35 cellular contexts compared by ENCODE assay signal in the genomic region with DNA sequence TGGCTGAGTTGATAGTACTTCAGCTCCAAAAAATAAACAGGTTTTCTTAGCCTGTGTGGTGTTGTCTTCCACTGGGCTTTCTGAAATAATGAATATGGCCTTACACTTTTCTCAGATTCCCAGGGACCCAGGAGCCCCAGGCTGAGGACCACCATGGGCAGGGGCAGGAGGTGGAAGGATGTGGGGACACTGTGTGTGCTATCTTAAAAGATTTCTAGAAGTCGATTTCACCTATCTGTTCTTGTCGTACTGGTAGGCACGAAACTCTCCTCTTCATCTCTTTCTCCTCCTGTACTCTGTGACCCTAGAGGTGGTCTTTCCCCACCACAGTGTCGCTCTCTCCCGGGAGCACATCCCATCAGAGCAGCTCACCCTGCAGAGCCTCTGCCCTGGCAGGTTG.
"Had no signal": no experiment of that assay in that cellular context is flagged by ENCODE, and none has a peak within 500 bp of the region (broad histone marks: within the 10 kb centered on the region; RNA-seq: fewer than 3 reads in every experiment).

No MANE protein-coding gene starts in this region.

- H3K4me1 ChIP-seq: breast epithelium, SJSA1 had no signal

- FAIRE-seq: astrocyte, TTC549 had no signal

- H3K9me3 Mint-ChIP-seq: activated T-cell treated with anti-CD3 and anti-CD28 coated beads, Interleukin-2, amount 50 U/mL, for 24 hours; activated T-helper 1 cell treated with anti-CD3 and anti-CD28 coated beads, Interleukin-12 subunit alpha, Interleukin-12 subunit beta, Interleukin-2, Interleukin-4 antibody, amounts not matched to agents 30 ng/mL and 10 ng/mL and 1 ng/mL, durations not matched to agents 14 hours and 24 hours and 36 hours had no signal

- H3K27ac ChIP-seq: adrenal gland, body of pancreas, breast epithelium, KMS-11, Peyer's patch, SJSA1 had no signal

- DNase-seq: activated CD4-positive, alpha-beta T cell treated with anti-CD3 and anti-CD28 coated beads for 36 hours; activated CD4-positive, alpha-beta T cell treated with anti-CD3 and anti-CD28 coated beads, Interleukin-2, amount 50 U/mL, for 1 hour; activated gamma-delta T cell treated with Interleukin-2 at 50 U/mL for 16 hours; activated naive CD4-positive, alpha-beta T cell treated with anti-CD3 and anti-CD28 coated beads for 36 hours; activated T-cell treated with anti-CD3 and anti-CD28 coated beads, Interleukin-2, amount 50 U/mL, for 24 hours; adrenal gland; body of pancreas; MM.1S; MV-4-11; NCI-H1092 treated with DMSO at 0.1 percent for 48 hours; NCI-H1417; NCI-H146; NCI-H187; NCI-H2029 treated with DMSO at 0.1 percent for 48 hours; NCI-H2107; NCI-H226; NCI-H446 treated with DMSO at 0.1 percent for 48 hours; NCI-H524; NCI-H69; NK-92 treated with Interleukin-12 subunit alpha and Interleukin-12 subunit beta, amount 100 ng/mL, for 24 hours; PC-3; Peyer's patch; RPMI8226; SHP77 treated with DMSO at 0.1 percent for 48 hours; SK-N-SH had no signal

- H3K4me3 Mint-ChIP-seq: activated CD4-positive, alpha-beta memory T cell treated with anti-CD3 and anti-CD28 coated beads, Interleukin-2, amount 10 ng/mL, durations not matched to agents 7 days and 5 days; activated CD4-positive, alpha-beta T cell treated with anti-CD3 and anti-CD28 coated beads for 36 hours; activated naive CD4-positive, alpha-beta T cell treated with anti-CD3 and anti-CD28 coated beads for 36 hours; activated T-cell treated with anti-CD3 and anti-CD28 coated beads, Interleukin-2, amount 50 U/mL, for 24 hours; activated T-helper 1 cell treated with anti-CD3 and anti-CD28 coated beads, Interleukin-12 subunit alpha, Interleukin-12 subunit beta, Interleukin-2, Interleukin-4 antibody, amounts not matched to agents 30 ng/mL and 10 ng/mL and 1 ng/mL, durations not matched to agents 14 hours and 24 hours and 36 hours; T-helper 1 cell treated with Interleukin-12 subunit alpha and Interleukin-12 subunit beta and Interleukin-4 antibody, amounts not matched to agents 30 μg/mL and 1 μg/mL, for 36 hours; T-helper 2 cell treated with Interferon-gamma antibody and Interleukin-4, amounts not matched to agents 5 μg/mL and 100 μg/mL, for 36 hours had no signal

- H3K4me3 ChIP-seq: adrenal gland, body of pancreas, breast epithelium, Peyer's patch, SJSA1 had no signal

- H3K27me3 ChIP-seq: body of pancreas, breast epithelium, Peyer's patch, SJSA1 had no signal

- H3K9me3 ChIP-seq: adrenal gland, body of pancreas, breast epithelium, Peyer's patch, SJSA1, SK-N-SH had no signal

- H3K9ac ChIP-seq: KMS-11, SK-N-SH had no signal

- H3K27ac Mint-ChIP-seq: activated CD4-positive, alpha-beta memory T cell treated with anti-CD3 and anti-CD28 coated beads, Interleukin-2, amount 10 ng/mL, durations not matched to agents 7 days and 5 days; activated CD4-positive, alpha-beta T cell treated with anti-CD3 and anti-CD28 coated beads for 36 hours; activated naive CD4-positive, alpha-beta T cell treated with anti-CD3 and anti-CD28 coated beads for 36 hours; activated T-cell treated with anti-CD3 and anti-CD28 coated beads, Interleukin-2, amount 50 U/mL, for 24 hours; activated T-helper 1 cell treated with anti-CD3 and anti-CD28 coated beads, Interleukin-12 subunit alpha, Interleukin-12 subunit beta, Interleukin-2, Interleukin-4 antibody, amounts not matched to agents 30 ng/mL and 10 ng/mL and 1 ng/mL, durations not matched to agents 14 hours and 24 hours and 36 hours; T-helper 1 cell treated with Interleukin-12 subunit alpha and Interleukin-12 subunit beta and Interleukin-4 antibody, amounts not matched to agents 30 μg/mL and 1 μg/mL, for 36 hours; T-helper 2 cell treated with Interferon-gamma antibody and Interleukin-4, amounts not matched to agents 5 μg/mL and 100 μg/mL, for 36 hours had no signal

- H3K4me2 ChIP-seq: KMS-11, SK-N-SH had no signal

- ATAC-seq: activated CD4-positive, alpha-beta T cell treated with anti-CD3 and anti-CD28 coated beads for 36 hours; activated naive CD4-positive, alpha-beta T cell treated with anti-CD3 and anti-CD28 coated beads, Interleukin-2, amount 50 U/mL, for 72 hours; body of pancreas; PC-3 had no signal

- H3K27me3 Mint-ChIP-seq: activated CD4-positive, alpha-beta memory T cell treated with anti-CD3 and anti-CD28 coated beads, Interleukin-2, amount 10 ng/mL, durations not matched to agents 7 days and 5 days; activated CD4-positive, alpha-beta T cell treated with anti-CD3 and anti-CD28 coated beads for 36 hours; activated T-cell treated with anti-CD3 and anti-CD28 coated beads, Interleukin-2, amount 50 U/mL, for 24 hours had no signal

- H3K36me3 ChIP-seq: adrenal gland, breast epithelium, Peyer's patch, SJSA1 had no signal
